9 cellular contexts compared by ENCODE assay signal in genomic region chr3:181265750-181266333, GRCh38.
DNase-seq lines count a peak whose midpoint lies in the region; ATAC-seq and TF ChIP-seq lines count a peak whose summit lies in the region.
"Had no signal": no experiment of that assay in that cellular context is flagged by ENCODE, and none has a peak within 500 bp of the region (broad histone marks: within the 10 kb centered on the region; RNA-seq: fewer than 3 reads in every experiment).

No MANE protein-coding gene starts in this region.

- H3K36me3 Mint-ChIP-seq in activated naive CD4-positive, alpha-beta T cell treated with anti-CD3 and anti-CD28 coated beads for 36 hours (ENCODE audit: low read depth), result no peaks in the 10 kb centered on the region
- no peaks in the 10 kb centered on the region for H3K36me3 Mint-ChIP-seq in natural killer cell

- peak; percentile 40 for ATAC-seq in HG03060 (IDR thresholded peaks at IDR 0.05; ENCODE audit: low read depth, unreplicated experiment)
- peak in 1 of 3 donors; percentile 44 for ATAC-seq in natural killer cell
- no peak for ATAC-seq in omental fat pad (ENCODE audit: low FRiP score)

- H3K9me3 Mint-ChIP-seq in activated naive CD4-positive, alpha-beta T cell treated with anti-CD3 and anti-CD28 coated beads for 36 hours, result peaks cover 4% of the 10 kb centered on the region
- H3K9me3 Mint-ChIP-seq in natural killer cell, result peaks cover 9 to 10% of the 10 kb centered on the region in 2 donors
- H3K9me3 Mint-ChIP-seq: nephron had no signal

- peak overlapping the region; percentile 16; the same call in 1 of the 2 replicates for H3K4me3 ChIP-seq in SK-N-MC

- no peak for DNase-seq in activated naive CD4-positive, alpha-beta T cell treated with anti-CD3 and anti-CD28 coated beads for 36 hours
- no peak for DNase-seq in activated naive CD4-positive, alpha-beta T cell treated with Interleukin-2 at 50 U/mL for 16 hours
- DNase-seq in SK-N-MC (ENCODE audit: low read depth, low spot score) (no peak), natural killer cell (no peak), omental fat pad (ENCODE audit: low spot score) (no peak), KG1 (lab: John Stamatoyannopoulos, UW) (no peak), NCI-H446 treated with DMSO at 0.1 percent for 48 hours (lab: John Stamatoyannopoulos, UW) (no peak)

- no peaks in the 10 kb centered on the region for H3K9me3 ChIP-seq in SK-N-MC (ENCODE audit: low read depth, low read length)

- no peak overlapping the region for H3K27ac Mint-ChIP-seq in activated naive CD4-positive, alpha-beta T cell treated with anti-CD3 and anti-CD28 coated beads for 36 hours
- peak overlapping the region in 1 of 2 donors; percentile 51 for H3K27ac Mint-ChIP-seq in natural killer cell
- H3K27ac Mint-ChIP-seq: nephron had no signal

- peak overlapping the region; percentile 57 for H3K4me3 Mint-ChIP-seq in activated naive CD4-positive, alpha-beta T cell treated with anti-CD3 and anti-CD28 coated beads for 36 hours
- peak overlapping the region; percentile 35 for H3K4me3 Mint-ChIP-seq in natural killer cell
- H3K4me3 Mint-ChIP-seq: nephron had no signal

- TF ChIP-seq CTCF in natural killer cell (IDR thresholded peaks at IDR 0.05) (no peak), omental fat pad (IDR thresholded peaks at IDR 0.05) (no peak)

- H3K27me3 Mint-ChIP-seq in activated naive CD4-positive, alpha-beta T cell treated with anti-CD3 and anti-CD28 coated beads for 36 hours (ENCODE audit: low read depth), result peaks cover 6% of the 10 kb centered on the region
- no peaks in the 10 kb centered on the region for H3K27me3 Mint-ChIP-seq in natural killer cell (ENCODE audit: low read depth in 2 of 2)

- H3K36me3 ChIP-seq in SK-N-MC (ENCODE audit: insufficient read depth, low read length), result no peaks in the 10 kb centered on the region

- H3K4me1 Mint-ChIP-seq in activated naive CD4-positive, alpha-beta T cell treated with anti-CD3 and anti-CD28 coated beads for 36 hours (ENCODE audit: low read depth), result peaks cover 3% of the 10 kb centered on the region
- H3K4me1 Mint-ChIP-seq in natural killer cell, result peaks cover 5% of the 10 kb centered on the region in 2 donors
- H3K4me1 Mint-ChIP-seq: nephron had no signal

- no peak overlapping the region for H3K9ac ChIP-seq in SK-N-MC (ENCODE audit: insufficient read length)

- no peak overlapping the region for H3K27ac ChIP-seq in SK-N-MC

- CTCF ChIA-PET in activated naive CD4-positive, alpha-beta T cell treated with anti-CD3 and anti-CD28 coated beads for 36 hours (lab: Charles Lee), result no interaction called here

- intact Hi-C loops in activated naive CD4-positive, alpha-beta T cell treated with anti-CD3 and anti-CD28 coated beads for 36 hours (cut with micrococcal nuclease), result loop anchor here (10.0 kb wide), 1 partner anchor 1529 kb away; the partner anchor contains the start of gene ATP11B
- intact Hi-C loops in natural killer cell (cut with micrococcal nuclease), result no loop called here
